In the genomic region with DNA sequence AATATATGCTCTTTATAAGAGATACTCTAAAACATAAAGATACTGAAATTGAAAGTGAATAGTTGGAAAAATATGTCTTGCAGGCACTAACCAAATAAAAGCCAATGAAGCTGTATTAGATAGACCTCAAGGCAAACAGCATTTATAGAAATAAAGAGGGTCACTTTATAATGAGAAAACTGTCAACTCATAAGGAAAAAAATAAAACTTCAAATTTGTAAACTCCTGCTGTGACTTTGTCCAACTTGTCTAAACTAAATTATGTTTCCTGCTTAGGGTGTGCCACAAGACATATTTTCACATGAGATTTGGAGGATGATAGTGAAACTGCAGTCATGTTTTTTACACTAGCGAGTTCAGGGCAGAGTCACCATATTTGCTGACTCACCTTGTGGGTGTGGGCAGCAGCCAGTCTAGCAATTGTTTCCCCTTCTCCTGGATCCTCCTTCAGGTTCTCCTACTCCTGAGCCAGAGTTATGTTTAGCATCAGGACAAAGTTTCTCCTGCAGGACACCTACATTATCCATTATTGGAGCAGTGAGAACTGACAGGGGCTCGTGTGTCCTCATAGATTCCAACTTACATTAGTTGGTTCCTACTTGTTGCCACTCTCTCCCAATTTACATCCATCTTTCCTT, we compare ENCODE assay signal across 9 cellular contexts. TPM values are rescaled to one million over a fixed set of nuclear protein-coding genes. Genes with fewer than 3 reads are reported as not detected.
DNase-seq lines count a peak whose midpoint lies in the region; ATAC-seq and TF ChIP-seq lines count a peak whose summit lies in the region.
"Had no signal": no experiment of that assay in that cellular context is flagged by ENCODE, and none has a peak within 500 bp of the region (broad histone marks: within the 10 kb centered on the region; RNA-seq: fewer than 3 reads in every experiment).

No MANE protein-coding gene starts in this region.

- H3K9me3 Mint-ChIP-seq in CD14-positive monocyte, result peaks cover 10 to 30% (median 24%) of the 10 kb centered on the region in 7 donors

- peak overlapping the region; percentile 58; the same call in 1 of the 2 replicates for H2AFZ ChIP-seq in MM.1S (ENCODE audit: low read length)

- H3K27ac Mint-ChIP-seq in CD14-positive monocyte, result peak overlapping the region in 1 of 7 donors; percentile 1

- TF ChIP-seq CTCF in CD14-positive monocyte (IDR thresholded peaks at IDR 0.05) (no peak), MM.1S (IDR thresholded peaks at IDR 0.05; ENCODE audit: low read length) (no peak), vagina (IDR thresholded peaks at IDR 0.05) (no peak)

- no peaks in the 10 kb centered on the region for H3F3A ChIP-seq in MM.1S (ENCODE audit: insufficient read depth, low read length)

- ATAC-seq in GM19324 (IDR thresholded peaks at IDR 0.05; ENCODE audit: low FRiP score, unreplicated experiment), result no peak

- H3K36me3 ChIP-seq in MM.1S (replicated peaks; ENCODE audit: insufficient read depth, low read length), result no peaks in the 10 kb centered on the region
- H3K36me3 ChIP-seq in adipocyte (ENCODE audit: control insufficient read depth, insufficient read depth, low read length, severe bottlenecking), result no peaks in the 10 kb centered on the region
- no peaks in the 10 kb centered on the region for H3K36me3 ChIP-seq in vagina

- intact Hi-C loops in CD14-positive monocyte (cut with micrococcal nuclease) (no loop called here), vagina (cut with DNase I) (no loop called here)

- H3K4me1 ChIP-seq in MM.1S (ENCODE audit: low read length) (peaks cover 5% of the 10 kb centered on the region; the same call in 1 of the 2 replicates), adipocyte (ENCODE audit: control insufficient read depth, insufficient read depth, low read length) (no peaks in the 10 kb centered on the region), vagina (no peaks in the 10 kb centered on the region)

- H3K27me3 ChIP-seq in MM.1S (replicated peaks; ENCODE audit: insufficient read depth, low read length), result no peaks in the 10 kb centered on the region
- no peaks in the 10 kb centered on the region for H3K27me3 ChIP-seq in adipocyte (replicated peaks; ENCODE audit: control insufficient read depth, insufficient read depth, low read length)
- no peaks in the 10 kb centered on the region for H3K27me3 ChIP-seq in vagina

- no peak for TF ChIP-seq POLR2A in vagina (IDR thresholded peaks at IDR 0.05)

- H3K9me3 ChIP-seq in MM.1S (replicated peaks; ENCODE audit: insufficient read depth, low read length) (no peaks in the 10 kb centered on the region), adipocyte (ENCODE audit: control insufficient read depth, low read length) (peaks cover 7% of the 10 kb centered on the region), vagina (no peaks in the 10 kb centered on the region)

- H3K9me2 ChIP-seq in MM.1S (replicated peaks; ENCODE audit: insufficient read depth, low read length), result no peaks in the 10 kb centered on the region

- peaks cover 10% of the 10 kb centered on the region for H3K4me1 Mint-ChIP-seq in CD14-positive monocyte

- H3K4me2 ChIP-seq in MM.1S (ENCODE audit: low read depth, low read length), result peak overlapping the region; percentile 72

- peak overlapping the region; percentile 33; the same call in 1 of the 2 replicates for H3K4me3 ChIP-seq in MM.1S (ENCODE audit: low read length)
- peak overlapping the region; percentile 28 for H3K4me3 ChIP-seq in adipocyte (ENCODE audit: low read length)
- H3K4me3 ChIP-seq in vagina, result no peak overlapping the region

- peaks cover 2% of the 10 kb centered on the region in 3 donors for H3K27me3 Mint-ChIP-seq in CD14-positive monocyte (ENCODE audit: low read depth in 3 of 3)

- peaks cover 0 to 2% of the 10 kb centered on the region in 2 donors for H3K36me3 Mint-ChIP-seq in CD14-positive monocyte

- no peaks in the 10 kb centered on the region for H4K20me1 ChIP-seq in MM.1S (ENCODE audit: insufficient read depth, low read length)

- DNase-seq in CD14-positive monocyte (ENCODE audit: low spot score) (no peak), GM19240 (ENCODE audit: insufficient read length, low spot score) (peak; percentile 10), MM.1S (peak; percentile 65), adipocyte (ENCODE audit: low read depth) (peak; percentile 27), SK-N-DZ (ENCODE audit: low spot score) (no peak), vagina (ENCODE audit: extremely low spot score in 2 of 2) (no peak)
- peak; percentile 41 for DNase-seq in stimulated activated CD8-positive, alpha-beta memory T cell treated with anti-CD3 and anti-CD28 coated beads, Interleukin-4, amount 100 ng/mL, for 48 hours

- peak overlapping the region; percentile 20 to 67 for H3K4me3 Mint-ChIP-seq in CD14-positive monocyte

- H3K79me2 ChIP-seq in MM.1S (ENCODE audit: low read length), result no peaks in the 10 kb centered on the region

- H3K9ac ChIP-seq in MM.1S (ENCODE audit: low read length) (no peak overlapping the region), adipocyte (ENCODE audit: low read length) (peak overlapping the region; percentile 20)

- H3K27ac ChIP-seq in MM.1S (ENCODE audit: low read length) (peak overlapping the region; percentile 40; the same call in 1 of the 2 replicates), vagina (no peak overlapping the region)

RNA-seq across cellular contexts. Expression of a gene that starts 43.8 kb away (rescaled TPM):
- 1,000 to 10,000 TPM; 1,107 to 1,222 TPM for polyA plus RNA-seq in CD14-positive monocyte
- polyA plus RNA-seq in SK-N-DZ (2014; cell fraction: cytosol; rRNA removed), result not detected in 2 replicates
- polyA plus RNA-seq in SK-N-DZ (2014; cell fraction: nucleus; rRNA removed), result not detected in 2 replicates
- total RNA-seq in vagina, result 41.5 TPM
- total RNA-seq: epithelial cell of proximal tubule had no signal

RNA-seq across cellular contexts. Expression of a gene that starts 46.9 kb away (rescaled TPM):
- 1 to 10 TPM; 4.0 to 8.2 TPM for polyA plus RNA-seq in CD14-positive monocyte
- 25.7 and 27.4 TPM in 2 replicates for polyA plus RNA-seq in SK-N-DZ (2014; cell fraction: cytosol; rRNA removed)
- 11.9 and 12.1 TPM in 2 replicates for polyA plus RNA-seq in SK-N-DZ (2014; cell fraction: nucleus; rRNA removed)
- total RNA-seq in vagina, result 6.9 TPM

Comparison
In these comparisons a context has a peak if more than half of its experiments do, and no peak if none do; other contexts are left out.
1. DNase-seq: peak in GM19240 (single experiment), MM.1S (single experiment), adipocyte (single experiment) and stimulated activated CD8-positive, alpha-beta memory T cell treated with anti-CD3 and anti-CD28 coated beads, Interleukin-4, amount 100 ng/mL, for 48 hours (single experiment); none in CD14-positive monocyte (single experiment), SK-N-DZ (single experiment) and vagina (0 of 2).
2. H3K4me3 ChIP-seq: peak in MM.1S (single experiment) and adipocyte (single experiment); none in vagina (0 of 2).